Comparison of ENCODE assay signal across 19 cellular contexts in the genomic region with DNA sequence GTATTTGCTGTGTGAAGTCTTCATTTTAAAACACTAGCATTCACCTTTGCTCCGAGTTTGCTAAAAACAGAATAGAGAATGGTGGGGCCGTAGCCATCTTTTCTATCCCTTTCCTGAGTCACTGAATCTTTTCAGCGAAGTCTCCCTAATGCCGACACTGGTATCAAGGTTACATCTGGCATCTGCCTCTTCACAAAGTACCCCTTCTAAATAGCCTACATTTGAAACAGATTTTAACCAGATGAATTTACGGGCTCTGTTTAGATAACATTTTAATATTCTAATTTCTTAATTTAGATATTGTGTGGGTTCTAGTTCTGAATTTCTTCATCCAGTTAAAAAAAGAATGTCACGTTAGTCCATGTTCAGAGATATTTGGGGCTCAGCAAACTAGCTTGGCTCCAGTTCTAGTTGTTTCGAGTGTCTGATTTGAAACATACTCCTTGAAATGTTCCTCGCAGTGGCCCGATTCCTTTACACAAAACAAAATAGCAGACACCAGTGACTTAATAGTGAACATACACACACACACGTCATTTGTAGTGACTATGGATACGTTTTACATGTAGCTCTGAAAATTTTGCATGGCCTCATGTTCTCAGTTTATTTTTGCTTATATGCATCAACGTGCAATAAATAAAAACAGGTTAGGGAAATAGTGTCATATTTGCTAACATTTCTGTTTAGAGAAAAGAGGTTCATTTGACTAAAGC. TPM values are rescaled to one million over a fixed set of nuclear protein-coding genes. Genes with fewer than 3 reads are reported as not detected.
DNase-seq lines count a peak whose midpoint lies in the region; ATAC-seq, FAIRE-seq and TF ChIP-seq lines count a peak whose summit lies in the region.
"Had no signal": no experiment of that assay in that cellular context is flagged by ENCODE, and none has a peak within 500 bp of the region (broad histone marks: within the 10 kb centered on the region; RNA-seq: fewer than 3 reads in every experiment).

No MANE protein-coding gene starts in this region.

- H3K9me3 ChIP-seq in cardiac muscle cell (ENCODE audit: low read depth) (no peaks in the 10 kb centered on the region), right atrium auricular region (no peaks in the 10 kb centered on the region), K562 (replicated peaks; ENCODE audit: control insufficient read depth, insufficient read depth, low read depth, low read length) (no peaks in the 10 kb centered on the region), keratinocyte (ENCODE audit: control insufficient read depth, low read depth, low read length) (no peaks in the 10 kb centered on the region)
- H3K9me3 ChIP-seq: BLaER1 had no signal

- H3K4me3 ChIP-seq in cardiac muscle cell (no peak overlapping the region), right atrium auricular region (no peak overlapping the region), K562 (no peak overlapping the region), keratinocyte (ENCODE audit: control insufficient read depth in 2 of 3, extremely low read depth in 1 of 3, insufficient read depth in 2 of 3, low read depth in 1 of 3, low read length in 3 of 3) (no peak overlapping the region)
- H3K4me3 ChIP-seq: BLaER1 had no signal

- TF ChIP-seq EP300 in K562 (IDR thresholded peaks at IDR 0.05; ENCODE audit: low read length), result no peak

- no peak overlapping the region for H3K9ac ChIP-seq in K562 (ENCODE audit: insufficient read depth in 1 of 2, low read depth in 2 of 2, low read length in 2 of 2)
- H3K9ac ChIP-seq in keratinocyte (ENCODE audit: control insufficient read depth, extremely low read depth, insufficient read depth, low read length), result no peak overlapping the region
- H3K9ac ChIP-seq: BLaER1 had no signal

- no peak overlapping the region for H2AFZ ChIP-seq in K562 (ENCODE audit: low read depth, low read length)
- no peak overlapping the region for H2AFZ ChIP-seq in keratinocyte (ENCODE audit: control insufficient read depth, low read length)

- CTCF ChIA-PET in K562 (lab: Yijun Ruan, JAX; ENCODE audit: low intra/inter-chr PET ratio), result no interaction called here

- H4K20me1 ChIP-seq in K562 (replicated peaks; ENCODE audit: control insufficient read depth, insufficient read depth, low read length), result peaks cover 6% of the 10 kb centered on the region; the same call in 1 of the 2 replicates
- H4K20me1 ChIP-seq in keratinocyte (ENCODE audit: control insufficient read depth, extremely low read depth, insufficient read depth, low read length), result peaks cover 9% of the 10 kb centered on the region
- H4K20me1 ChIP-seq: BLaER1 had no signal

- no peak for TF ChIP-seq POLR2A in K562 (conservative IDR thresholded peaks at IDR 0.05)

- H3K27ac ChIP-seq in cardiac muscle cell (peak overlapping the region; percentile 6), right atrium auricular region (peak overlapping the region in 1 of 2 donors; percentile 33), K562 (ENCODE audit: extremely low read depth, low read depth, low read length) (no peak overlapping the region), keratinocyte (ENCODE audit: control insufficient read depth, insufficient read depth, low read length) (no peak overlapping the region)
- H3K27ac ChIP-seq: BLaER1 had no signal

- dilution Hi-C loops in keratinocyte (cut with MboI; ENCODE audit: extremely low pct_ligation_motif_present, low sequenced_read_pairs), result no loop called here

- BruUV-seq in K562 (replicated peaks; lab: Mats Ljungman, UMichigan), result no TSS peak

- intact Hi-C loops in K562 (cut with micrococcal nuclease), result no loop called here

- H3K79me2 ChIP-seq in K562 (ENCODE audit: control insufficient read depth, insufficient read depth, low read length) (no peaks in the 10 kb centered on the region), keratinocyte (ENCODE audit: control insufficient read depth, insufficient read depth, low read length) (peaks cover 79% of the 10 kb centered on the region)

- in situ Hi-C loops in K562 (cut with MboI), result no loop called here

- TF ChIP-seq CTCF in cardiac muscle cell (IDR thresholded peaks at IDR 0.05; ENCODE audit: low read depth, low read length) (no peak), right atrium auricular region (IDR thresholded peaks at IDR 0.05) (no peak), K562 (IDR thresholded peaks at IDR 0.05 in 2 of 3, conservative IDR thresholded peaks at IDR 0.05 in 1 of 3; ENCODE audit: insufficient read depth in 2 of 3, low read depth in 1 of 3, low read length in 3 of 3) (no peak), keratinocyte (optimal IDR thresholded peaks at IDR 0.05 in 1 of 3, IDR thresholded peaks at IDR 0.05 in 1 of 3, conservative IDR thresholded peaks at IDR 0.05 in 1 of 3; ENCODE audit: extremely low read depth in 1 of 3, insufficient read depth in 2 of 3, low read length in 3 of 3) (no peak)

- no peak for FAIRE-seq in K562 (lab: Jason Lieb, UNC)
- peak; percentile 79 for FAIRE-seq in keratinocyte (lab: Jason Lieb, UNC)
- FAIRE-seq: GM12892, GM18507, H1, HepG2 had no signal

- WGBS in K562 (ENCODE audit: insufficient coverage, low coverage, missing lambda C conversion rate), result 3% methylated on average over 12 of the region's 12 CpGs

- POLR2A ChIA-PET in K562 (lab: Yijun Ruan, JAX), result interaction anchor here (0.9 kb wide), 1 partner anchor 88 kb away, joined by 4 read pairs; no protein-coding TSS in a partner anchor

- ATAC-seq in K562 (no peak), HG03196 (IDR thresholded peaks at IDR 0.05; ENCODE audit: unreplicated experiment) (no peak)
- ATAC-seq: HepG2 had no signal

- H3K36me3 ChIP-seq in cardiac muscle cell (peaks cover 45% of the 10 kb centered on the region), right atrium auricular region (peaks cover 8% of the 10 kb centered on the region), K562 (ENCODE audit: control insufficient read depth, insufficient read depth, low read length) (no peaks in the 10 kb centered on the region), keratinocyte (ENCODE audit: control insufficient read depth in 2 of 2, extremely low read depth in 1 of 2, insufficient read depth in 2 of 2, low read length in 2 of 2) (peaks cover 37 to 49% of the 10 kb centered on the region in 2 experiments)
- H3K36me3 ChIP-seq: BLaER1 had no signal

- H3K4me2 ChIP-seq in K562 (ENCODE audit: insufficient read depth, low read length) (no peak overlapping the region), keratinocyte (ENCODE audit: control insufficient read depth, extremely low read depth, insufficient read depth, low read depth, low read length) (no peak overlapping the region)
- H3K4me2 ChIP-seq: BLaER1 had no signal

- H3K9me1 ChIP-seq in K562 (ENCODE audit: control insufficient read depth, insufficient read depth, low read length), result no peaks in the 10 kb centered on the region
- H3K9me1 ChIP-seq in keratinocyte (ENCODE audit: control insufficient read depth, extremely low read depth, insufficient read depth, low read length), result peaks cover 2% of the 10 kb centered on the region

- H3K27me3 ChIP-seq in cardiac muscle cell, result no peaks in the 10 kb centered on the region
- no peaks in the 10 kb centered on the region for H3K27me3 ChIP-seq in right atrium auricular region
- H3K27me3 ChIP-seq in K562 (ENCODE audit: control insufficient read depth in 2 of 2, insufficient read depth in 2 of 2, low read length in 2 of 2), result peaks cover 51 to 62% of the 10 kb centered on the region in 2 experiments
- no peaks in the 10 kb centered on the region for H3K27me3 ChIP-seq in keratinocyte (ENCODE audit: control insufficient read depth, extremely low read depth, insufficient read depth, low read length)
- H3K27me3 ChIP-seq: BLaER1 had no signal

- DNase-seq in cardiac muscle cell (ENCODE audit: low read depth in 1 of 2, low spot score in 1 of 2) (no peak), right atrium auricular region (ENCODE audit: low spot score) (no peak), K562 (ENCODE audit: extremely low read depth in 1 of 4, low spot score in 3 of 4) (no peak), keratinocyte (ENCODE audit: low read depth, low spot score) (no peak), cortex of kidney (lab: John Stamatoyannopoulos, UW) (no peak), hippocampal formation (lab: John Stamatoyannopoulos, UW) (no peak)
- DNase-seq: 8988T; CD4-positive, alpha-beta memory T cell; DMS153; DMS79; GDM1; H9 had no signal

- H3K4me1 ChIP-seq in cardiac muscle cell (ENCODE audit: low read depth) (peaks cover 24% of the 10 kb centered on the region), right atrium auricular region (peaks cover 0 to 19% of the 10 kb centered on the region in 2 donors), K562 (replicated peaks in 1 of 2; ENCODE audit: control insufficient read depth in 2 of 2, insufficient read depth in 2 of 2, low read length in 2 of 2) (peaks cover 0 to 4% of the 10 kb centered on the region in 2 experiments; a peak in 1 of 5 replicates), keratinocyte (ENCODE audit: control insufficient read depth, extremely low read depth, insufficient read depth, low read length) (peaks cover 38% of the 10 kb centered on the region)
- H3K4me1 ChIP-seq: BLaER1 had no signal

- no peak for TF ChIP-seq RAD21 in K562 (CRISPR knock-in tag; conservative IDR thresholded peaks at IDR 0.05 in 1 of 2, IDR thresholded peaks at IDR 0.05 in 1 of 2)

RNA-seq across cellular contexts. Expression of a gene that starts 15.1 kb away (rescaled TPM):
- total RNA-seq in cardiac muscle cell (185 and 362 TPM in 2 replicates), right atrium auricular region (100 to 1,000 TPM; 121 to 229 TPM), K562 (2014; rRNA removed) (under 0.01 and 0.04 TPM in 2 replicates), K562 (2014; rRNA removed; fragmentation: Illumina TruSeq; extraction: Trizol) (0.04 and 0.06 TPM in 2 replicates), K562 (2015; rRNA removed; fragmentation: Illumina TruSeq; extraction: Trizol) (under 0.01 TPM in 1 of 2 replicates, not detected in the other), K562 (2021) (0.24 and 0.27 TPM in 2 replicates)
- polyA plus RNA-seq in cardiac muscle cell (154 and 237 TPM in 2 replicates), K562 (2011; rRNA removed) (0.03 TPM in 1 of 2 replicates, not detected in the other), K562 (2014; fragmentation: Illumina TruSeq; extraction: Trizol) (0.03 and 0.04 TPM in 2 replicates), K562 (2014; fragmentation: Nextera tagmentation; extraction: Ambion mirVana) (under 1 TPM in 1 of 2 experiments, not detected in 1; 0.01 TPM), K562 (2014; rRNA removed) (0.01 TPM in 1 of 2 replicates, not detected in the other), keratinocyte (254 to 286 TPM (median 255 TPM) in 3 replicates)
- 0.07 and 0.09 TPM in 2 replicates for total RNA-seq in K562 (2011; cell fraction: chromatin; rRNA removed; ENCODE audit: low replicate concordance)
- under 0.01 and 0.13 TPM in 2 replicates for total RNA-seq in K562 (2011; cell fraction: nucleolus; rRNA removed)
- total RNA-seq in K562 (2011; cell fraction: nucleoplasm; rRNA removed), result not detected in 2 replicates
- 0.01 TPM in 1 of 2 replicates, not detected in the other for polyA plus RNA-seq in K562 (2011; cell fraction: cytosol; rRNA removed)
- 0.01 and 0.04 TPM in 2 replicates for polyA plus RNA-seq in K562 (2011; cell fraction: nucleus; rRNA removed)
- 0.01 and 0.04 TPM in 2 replicates for polyA plus RNA-seq in K562 (2012)
- polyA minus RNA-seq in K562 (2011; rRNA and poly(A)+ RNA removed), result 0.03 and 0.04 TPM in 2 replicates
- polyA minus RNA-seq in K562 (2011; cell fraction: cytosol; rRNA and poly(A)+ RNA removed), result 1.4 TPM in 1 of 2 replicates, not detected in the other
- under 0.01 and 0.13 TPM in 2 replicates for polyA minus RNA-seq in K562 (2011; cell fraction: nucleus; rRNA and poly(A)+ RNA removed)
- polyA plus RNA-seq in keratinocyte (2011; ENCODE audit: low read depth), result 2,196 TPM
- polyA plus RNA-seq in keratinocyte (2011; cell fraction: cytosol; rRNA removed), result 184 and 222 TPM in 2 replicates
- 932 and 1,129 TPM in 2 replicates for polyA plus RNA-seq in keratinocyte (2011; cell fraction: nucleus; rRNA removed)
- 346 and 943 TPM in 2 replicates for polyA plus RNA-seq in keratinocyte (2012; ENCODE audit: low replicate concordance)
- polyA minus RNA-seq in keratinocyte, result 431 to 618 TPM (median 497 TPM) in 3 replicates
- 239 TPM for polyA minus RNA-seq in keratinocyte (2011; cell fraction: cytosol; rRNA and poly(A)+ RNA removed)
- 1,008 and 1,842 TPM in 2 replicates for polyA minus RNA-seq in keratinocyte (2011; cell fraction: nucleus; rRNA and poly(A)+ RNA removed)
- total RNA-seq: CD4-positive, alpha-beta memory T cell had no signal
- polyA plus RNA-seq: CD14-positive monocyte; CD4-positive, alpha-beta memory T cell had no signal

RNA-seq across cellular contexts. Expression of a gene that starts 33.4 kb away (rescaled TPM):
- 10.1 and 24.8 TPM in 2 replicates for total RNA-seq in cardiac muscle cell
- 9.2 and 14.4 TPM in 2 replicates for polyA plus RNA-seq in cardiac muscle cell
- total RNA-seq in right atrium auricular region, result 1 to 10 TPM; 9.3 to 9.6 TPM
- total RNA-seq in K562 (2011; cell fraction: chromatin; rRNA removed; ENCODE audit: low replicate concordance), result 15.6 and 54.4 TPM in 2 replicates
- 8.3 and 10.7 TPM in 2 replicates for total RNA-seq in K562 (2011; cell fraction: nucleolus; rRNA removed)
- 27.1 and 58.2 TPM in 2 replicates for total RNA-seq in K562 (2011; cell fraction: nucleoplasm; rRNA removed)
- 17.1 and 17.7 TPM in 2 replicates for total RNA-seq in K562 (2014; rRNA removed)
- 32.9 and 35.7 TPM in 2 replicates for total RNA-seq in K562 (2014; rRNA removed; fragmentation: Illumina TruSeq; extraction: Trizol)
- total RNA-seq in K562 (2015; rRNA removed; fragmentation: Illumina TruSeq; extraction: Trizol), result 26.9 and 31.1 TPM in 2 replicates
- total RNA-seq in K562 (2021), result 18.6 and 21.2 TPM in 2 replicates
- polyA plus RNA-seq in K562 (2011; rRNA removed), result 22.3 and 22.8 TPM in 2 replicates
- polyA plus RNA-seq in K562 (2011; cell fraction: cytosol; rRNA removed), result 3.9 and 11.2 TPM in 2 replicates
- polyA plus RNA-seq in K562 (2011; cell fraction: nucleus; rRNA removed), result 18.1 TPM in 2 replicates
- polyA plus RNA-seq in K562 (2012), result 18.1 and 19.1 TPM in 2 replicates
- polyA plus RNA-seq in K562 (2014; fragmentation: Illumina TruSeq; extraction: Trizol), result 20.6 and 28.1 TPM in 2 replicates
- polyA plus RNA-seq in K562 (2014; fragmentation: Nextera tagmentation; extraction: Ambion mirVana), result 1 to 10 TPM; 6.2 to 8.7 TPM
- 18.6 and 19.2 TPM in 2 replicates for polyA plus RNA-seq in K562 (2014; rRNA removed)
- 22.4 and 26.7 TPM in 2 replicates for polyA minus RNA-seq in K562 (2011; rRNA and poly(A)+ RNA removed)
- 4.6 and 6.0 TPM in 2 replicates for polyA minus RNA-seq in K562 (2011; cell fraction: cytosol; rRNA and poly(A)+ RNA removed)
- 17.8 and 30.8 TPM in 2 replicates for polyA minus RNA-seq in K562 (2011; cell fraction: nucleus; rRNA and poly(A)+ RNA removed)
- polyA plus RNA-seq in keratinocyte, result 5.9 to 12.2 TPM (median 6.1 TPM) in 3 replicates
- 25.0 TPM for polyA plus RNA-seq in keratinocyte (2011; ENCODE audit: low read depth)
- polyA plus RNA-seq in keratinocyte (2011; cell fraction: cytosol; rRNA removed), result 3.5 and 7.5 TPM in 2 replicates
- 7.5 and 10.1 TPM in 2 replicates for polyA plus RNA-seq in keratinocyte (2011; cell fraction: nucleus; rRNA removed)
- 7.1 and 8.8 TPM in 2 replicates for polyA plus RNA-seq in keratinocyte (2012; ENCODE audit: low replicate concordance)
- polyA minus RNA-seq in keratinocyte, result 1.7 to 7.5 TPM (median 4.0 TPM) in 3 replicates
- polyA minus RNA-seq in keratinocyte (2011; cell fraction: cytosol; rRNA and poly(A)+ RNA removed), result 5.9 TPM
- 3.8 and 8.3 TPM in 2 replicates for polyA minus RNA-seq in keratinocyte (2011; cell fraction: nucleus; rRNA and poly(A)+ RNA removed)

Comparison
In these comparisons a context has a peak if more than half of its experiments do, and no peak if none do; other contexts are left out.
1. RNA of a gene that starts 15.1 kb away (total RNA-seq): 185 to 362 TPM in cardiac muscle cell and 121 to 229 TPM in right atrium auricular region; under 0.01 to 0.27 TPM in K562; every median in the first group is over 10 times any median in the second.